24 cellular contexts compared by ENCODE assay signal in genomic region chr16:85185281-85185680, GRCh38.
"Had no signal": no experiment of that assay in that cellular context is flagged by ENCODE, and none has a peak within 500 bp of the region (broad histone marks: within the 10 kb centered on the region; RNA-seq: fewer than 3 reads in every experiment).

No MANE protein-coding gene starts in this region.

- ATAC-seq: left lung; mucosa of descending colon; natural killer cell treated with Interleukin-12 subunit alpha and Interleukin-12 subunit beta and Interleukin-15 and Interleukin-18, amount 100 ng/mL, for 72 hours; right lobe of liver; stimulated activated naive CD8-positive, alpha-beta T cell treated with anti-CD3 and anti-CD28 coated beads, Interleukin-15, amount 100 ng/mL, for 72 hours had no signal

- H3K4me1 ChIP-seq: colonic mucosa, prostate gland, suprapubic skin, vagina had no signal

- H3K27me3 ChIP-seq: colonic mucosa, esophagus muscularis mucosa, left lung, right lobe of liver, suprapubic skin, vagina had no signal

- H3K27ac ChIP-seq: colonic mucosa, esophagus muscularis mucosa, left lung, prostate gland, right lobe of liver, suprapubic skin, vagina had no signal

- DNase-seq: colonic mucosa; dermis blood vessel endothelial cell; effector memory CD4-positive, alpha-beta T cell; foreskin melanocyte; glutamatergic neuron; kidney; left lung; mucosa of descending colon; naive B cell; right lobe of liver; stimulated activated CD4-positive, alpha-beta T cell treated with anti-CD3 and anti-CD28 coated beads, Interleukin-12 subunit alpha, Interleukin-12 subunit beta, amount 100 ng/mL, for 4 hours; stimulated activated CD4-positive, alpha-beta T cell treated with anti-CD3 and anti-CD28 coated beads, Interleukin-1b, Interleukin-23, amount 100 ng/mL, for 48 hours; stimulated activated CD4-positive, alpha-beta T cell treated with anti-CD3 and anti-CD28 coated beads, Interleukin-4, amount 100 ng/mL, for 1 hour; stimulated activated CD8-positive, alpha-beta memory T cell treated with anti-CD3 and anti-CD28 coated beads, Interleukin-4, amount 100 ng/mL, for 48 hours; stimulated activated naive CD4-positive, alpha-beta T cell; stimulated activated naive CD8-positive, alpha-beta T cell treated with anti-CD3 and anti-CD28 coated beads, Interleukin-15, amount 100 ng/mL, for 72 hours; trophoblast cell had no signal

- H3K36me3 ChIP-seq: colonic mucosa, prostate gland, right lobe of liver, suprapubic skin had no signal

- H3K9me3 ChIP-seq: colonic mucosa, prostate gland, right lobe of liver had no signal

- H3K4me3 ChIP-seq: colonic mucosa, esophagus muscularis mucosa, left lung, lung, mucosa of descending colon, prostate gland, right lobe of liver, smooth muscle cell, suprapubic skin, vagina had no signal
